Comparison of ENCODE assay signal across 18 cellular contexts in genomic region chr3:127953636-127954035, GRCh38. TPM values are rescaled to one million over a fixed set of nuclear protein-coding genes. Genes with fewer than 3 reads are reported as not detected.
DNase-seq lines count a peak whose midpoint lies in the region; ATAC-seq, FAIRE-seq and TF ChIP-seq lines count a peak whose summit lies in the region.
"Had no signal": no experiment of that assay in that cellular context is flagged by ENCODE, and none has a peak within 500 bp of the region (broad histone marks: within the 10 kb centered on the region; RNA-seq: fewer than 3 reads in every experiment).

No MANE protein-coding gene starts in this region.

- CTCF ChIA-PET in PC-3 (lab: Charles Lee) = interaction anchor here (0.6 kb wide), 1 partner anchor 378 kb away, joined by 3 read pairs; no protein-coding TSS in a partner anchor

- no peaks in the 10 kb centered on the region for H3K27me3 ChIP-seq in PC-3 (ENCODE audit: low read length)

- H2AFZ ChIP-seq in PC-3 (ENCODE audit: low read length) = 0 out of 2 replicates have a peak overlapping the region, but pooled peaks have one; percentile 7

- H3K9me3 ChIP-seq in PC-3 (ENCODE audit: low read length) = no peaks in the 10 kb centered on the region
- H3K9me3 ChIP-seq: SK-N-SH had no signal

- no peak for FAIRE-seq in GM19239 (lab: Jason Lieb, UNC)
- FAIRE-seq: GM12892, urothelium cell line had no signal

- H3K79me2 ChIP-seq in PC-3 (ENCODE audit: low read length) = no peaks in the 10 kb centered on the region

- H3K27ac ChIP-seq in PC-3 (ENCODE audit: low read length) = no peak overlapping the region

- POLR2A ChIA-PET in PC-3 (lab: Charles Lee; ENCODE audit: unreplicated experiment) = no interaction called here

- ATAC-seq in PC-3 (peak; percentile 42), GM18498 (IDR thresholded peaks at IDR 0.05; ENCODE audit: unreplicated experiment) (no peak), GM21360 (IDR thresholded peaks at IDR 0.05; ENCODE audit: unreplicated experiment) (no peak), GM19035 (IDR thresholded peaks at IDR 0.05; ENCODE audit: unreplicated experiment) (no peak)
- ATAC-seq: activated CD4-positive, alpha-beta T cell treated with anti-CD3 and anti-CD28 coated beads for 36 hours; left colon had no signal

- H3K4me2 ChIP-seq in PC-3 (ENCODE audit: low read length) = 0 out of 2 replicates have a peak overlapping the region, but pooled peaks have one; percentile 14
- H3K4me2 ChIP-seq: SK-N-SH had no signal

- TF ChIP-seq CTCF in AG10803 (conservative IDR thresholded peaks at IDR 0.05; ENCODE audit: low read length) (no peak), PC-3 (conservative IDR thresholded peaks at IDR 0.05; ENCODE audit: low read depth, low read length) (no peak), fibroblast of mammary gland (conservative IDR thresholded peaks at IDR 0.05; ENCODE audit: control insufficient read depth, insufficient read depth, low read depth, low read length) (no peak)

- intact Hi-C loops in PC-3 (cut with micrococcal nuclease) = no loop called here

- DNase-seq in AG10803 (ENCODE audit: low read depth) (peak; percentile 46), PC-3 (peak; percentile 46), fibroblast of mammary gland (ENCODE audit: low read depth) (peak; percentile 64), middle frontal gyrus (ENCODE audit: extremely low spot score, low spot score) (peak; percentile 23), GM19239 (ENCODE audit: insufficient read length, low spot score) (no peak)
- DNase-seq: activated CD4-positive, alpha-beta T cell treated with anti-CD3 and anti-CD28 coated beads for 36 hours; activated effector memory CD4-positive, alpha-beta T cell treated with anti-CD3 and anti-CD28 coated beads, Interleukin-2, amount 50 U/mL, for 16 hours; erythroblast; left colon; NCI-H510A treated with DMSO at 0.1 percent for 48 hours; SK-N-SH; stimulated activated naive B cell treated with anti-CD40 and anti-IgM and Interleukin-4, amounts not matched to agents 10 μg/mL and 1 μg/mL and 100 μg/mL, for 72 hours had no signal

- no peaks in the 10 kb centered on the region for H4K20me1 ChIP-seq in PC-3 (ENCODE audit: low read length)

- H3K36me3 ChIP-seq in PC-3 (ENCODE audit: low read depth, low read length) = no peaks in the 10 kb centered on the region

- H3K9ac ChIP-seq in PC-3 (ENCODE audit: low read length) = no peak overlapping the region
- H3K9ac ChIP-seq: SK-N-SH had no signal

- H3F3A ChIP-seq in PC-3 (ENCODE audit: low read length, unreplicated experiment) = no peaks in the 10 kb centered on the region

- H3K9me2 ChIP-seq in PC-3 (replicated peaks; ENCODE audit: low read length) = no peaks in the 10 kb centered on the region
- H3K9me2 ChIP-seq: SK-N-SH had no signal

- peaks cover 12% of the 10 kb centered on the region; the same call in 1 of the 2 replicates for H3K4me1 ChIP-seq in PC-3 (ENCODE audit: insufficient read depth, low read length)

- BruUV-seq in PC-3 (replicated peaks; lab: Mats Ljungman, UMichigan) = no TSS peak

- H3K4me3 ChIP-seq in AG10803 (ENCODE audit: low read length) (no peak overlapping the region), PC-3 (ENCODE audit: low read length) (no peak overlapping the region), fibroblast of mammary gland (ENCODE audit: control insufficient read depth, low read depth, low read length) (no peak overlapping the region)

RNA-seq across cellular contexts. Expression of gene KBTBD12, which starts 38.6 kb away (rescaled TPM):
- total RNA-seq in PC-3 (2014; rRNA removed) = not detected in 2 replicates
- total RNA-seq: activated CD4-positive, alpha-beta T cell treated with anti-CD3 and anti-CD28 coated beads for 36 hours; osteocyte had no signal
